In genomic region chr4:145769450-145770037, GRCh38 we compare ENCODE assay signal across 21 cellular contexts.
"Had no signal": no experiment of that assay in that cellular context is flagged by ENCODE, and none has a peak within 500 bp of the region (broad histone marks: within the 10 kb centered on the region; RNA-seq: fewer than 3 reads in every experiment).

No MANE protein-coding gene starts in this region.

- H3K9me3 Mint-ChIP-seq: natural killer cell treated with Interleukin-12 subunit alpha and Interleukin-12 subunit beta and Interleukin-15 and Interleukin-18, amount 100 ng/mL, for 72 hours had no signal

- H3K27ac ChIP-seq: dorsolateral prefrontal cortex, prostate gland, right lobe of liver, transverse colon had no signal

- H3K4me1 ChIP-seq: prostate gland, right lobe of liver had no signal

- H3K4me3 Mint-ChIP-seq: activated naive CD8-positive, alpha-beta T cell treated with anti-CD3 and anti-CD28 coated beads, Interleukin-2, amount 50 U/mL, for 24 hours; natural killer cell treated with Interleukin-12 subunit alpha and Interleukin-12 subunit beta and Interleukin-15 and Interleukin-18, amount 100 ng/mL, for 72 hours had no signal

- DNase-seq: activated CD4-positive, alpha-beta T cell treated with anti-CD3 and anti-CD28 coated beads, Interleukin-2, amount 50 U/mL, for 1 hour; activated CD4-positive, CD25-positive, alpha-beta regulatory T cell; activated CD8-positive, alpha-beta memory T cell treated with anti-CD3 and anti-CD28 coated beads for 24 hours; activated naive CD4-positive, alpha-beta T cell; activated naive CD8-positive, alpha-beta T cell treated with anti-CD3 and anti-CD28 coated beads, Interleukin-2, amount 50 U/mL, for 24 hours; dorsolateral prefrontal cortex; left ventricle myocardium superior; mesenchymal stem cell; occipital lobe; right lobe of liver; stimulated activated CD4-positive, alpha-beta T cell treated with anti-CD3 and anti-CD28 coated beads, Interleukin-4, amount 100 ng/mL, for 4 hours; stimulated activated CD8-positive, alpha-beta memory T cell treated with anti-CD3 and anti-CD28 coated beads, Interleukin-4, amount 100 ng/mL, for 48 hours; stimulated activated naive CD4-positive, alpha-beta T cell treated with Interleukin-2 at 50 U/mL for 16 hours; substantia nigra; T-helper 2 cell; transverse colon had no signal

- H3K27ac Mint-ChIP-seq: activated naive CD8-positive, alpha-beta T cell treated with anti-CD3 and anti-CD28 coated beads, Interleukin-2, amount 50 U/mL, for 24 hours; natural killer cell treated with Interleukin-12 subunit alpha and Interleukin-12 subunit beta and Interleukin-15 and Interleukin-18, amount 100 ng/mL, for 72 hours had no signal

- ATAC-seq: activated naive CD8-positive, alpha-beta T cell treated with anti-CD3 and anti-CD28 coated beads, Interleukin-2, amount 50 U/mL, for 24 hours; left ventricle myocardium superior; natural killer cell treated with Interleukin-12 subunit alpha and Interleukin-12 subunit beta and Interleukin-15 and Interleukin-18, amount 100 ng/mL, for 72 hours had no signal

- H3K4me3 ChIP-seq: dorsolateral prefrontal cortex, prostate gland, right lobe of liver, smooth muscle cell, transverse colon had no signal

- H3K27me3 Mint-ChIP-seq: activated naive CD8-positive, alpha-beta T cell treated with anti-CD3 and anti-CD28 coated beads, Interleukin-2, amount 50 U/mL, for 24 hours; natural killer cell treated with Interleukin-12 subunit alpha and Interleukin-12 subunit beta and Interleukin-15 and Interleukin-18, amount 100 ng/mL, for 72 hours had no signal

- H3K9me3 ChIP-seq: prostate gland, right lobe of liver, transverse colon had no signal

- FAIRE-seq: astrocyte, bronchial epithelial cell had no signal

- H3K4me2 ChIP-seq: smooth muscle cell had no signal

- H3K27me3 ChIP-seq: dorsolateral prefrontal cortex, right lobe of liver, transverse colon had no signal

- H3K36me3 ChIP-seq: right lobe of liver had no signal
